8 cellular contexts compared by ENCODE assay signal in genomic region chr6:99467509-99468106, GRCh38. TPM values are rescaled to one million over a fixed set of nuclear protein-coding genes. Genes with fewer than 3 reads are reported as not detected.
A peak's percentile ranks its signal among the peaks of the same experiment; 100 is the strongest.
DNase-seq lines count a peak whose midpoint lies in the region; ATAC-seq and TF ChIP-seq lines count a peak whose summit lies in the region.

No MANE protein-coding gene starts in this region.

- in situ Hi-C loops in gastrocnemius medialis (cut with MboI; ENCODE audit: low sequenced_read_pairs in 4 of 4), result loop anchor here in 2 of 4 donors (5.0 to 10.0 kb wide), 2 partner anchors 277 to 280 kb away; no protein-coding TSS in a partner anchor

- no peak for TF ChIP-seq POLR2A in gastrocnemius medialis (IDR thresholded peaks at IDR 0.05)

- intact Hi-C loops in gastrocnemius medialis (cut with DNase I; ENCODE audit: low total_unique reads), result loop anchor here (1.0 to 5.0 kb wide), 2 partner anchors 279 to 355 kb away; no protein-coding TSS in a partner anchor

- H3K27ac ChIP-seq in gastrocnemius medialis, result no peak overlapping the region

- no peak overlapping the region for H3K4me3 ChIP-seq in gastrocnemius medialis

- DNase-seq in NCI-H1092 treated with DMSO at 0.1 percent for 48 hours (lab: John Stamatoyannopoulos, UW) (peak; percentile 29), NCI-H1092 (lab: John Stamatoyannopoulos, UW) (no peak), RPMI8226 (peak; percentile 19), fibroblast of peridontal ligament (ENCODE audit: extremely low read depth) (peak; percentile 54), gastrocnemius medialis (no peak), mesenteric fat pad (ENCODE audit: low spot score) (no peak), activated gamma-delta T cell treated with Interleukin-2 at 50 U/mL for 16 hours (no peak)

- H3K36me3 ChIP-seq in gastrocnemius medialis, result no peaks in the 10 kb centered on the region

- TF ChIP-seq CTCF in gastrocnemius medialis (IDR thresholded peaks at IDR 0.05 in 4 of 5, conservative IDR thresholded peaks at IDR 0.05 in 1 of 5), result peak in 4 of 5 experiments; percentile 33 to 63 (median 54)

- peak; percentile 74 for ATAC-seq in HG03439 (IDR thresholded peaks at IDR 0.05; ENCODE audit: unreplicated experiment)
- ATAC-seq in gastrocnemius medialis, result peak in 1 of 2 donors; percentile 44

- H3K9me3 ChIP-seq in gastrocnemius medialis, result no peaks in the 10 kb centered on the region

- H3K4me1 ChIP-seq in gastrocnemius medialis, result no peaks in the 10 kb centered on the region

- H3K27me3 ChIP-seq in gastrocnemius medialis, result no peaks in the 10 kb centered on the region

RNA-seq across cellular contexts. Expression of gene PNISR, which starts 42.5 kb away (rescaled TPM):
- 10 to 100 TPM; 20.5 to 86.1 (median 25.2) TPM for total RNA-seq in gastrocnemius medialis
- total RNA-seq in mesenteric fat pad, result 66.4 TPM

RNA-seq across cellular contexts. Expression of gene USP45, which starts 47.6 kb away (rescaled TPM):
- total RNA-seq in gastrocnemius medialis (10 to 100 TPM in 3 of 4 donors, 1 to 10 TPM in 1; 7.6 to 14.6 (median 11.1) TPM), mesenteric fat pad (12.7 TPM)

Comparison
In these comparisons a context has a peak if more than half of its experiments do, and no peak if none do; other contexts are left out.
1. DNase-seq: peak in NCI-H1092 treated with DMSO at 0.1 percent for 48 hours (single experiment), RPMI8226 (single experiment) and fibroblast of peridontal ligament (single experiment); none in NCI-H1092 (single experiment), gastrocnemius medialis (0 of 2), mesenteric fat pad (single experiment) and activated gamma-delta T cell treated with Interleukin-2 at 50 U/mL for 16 hours (single experiment).